ENCODE assay signal across 20 cellular contexts in the genomic region with DNA sequence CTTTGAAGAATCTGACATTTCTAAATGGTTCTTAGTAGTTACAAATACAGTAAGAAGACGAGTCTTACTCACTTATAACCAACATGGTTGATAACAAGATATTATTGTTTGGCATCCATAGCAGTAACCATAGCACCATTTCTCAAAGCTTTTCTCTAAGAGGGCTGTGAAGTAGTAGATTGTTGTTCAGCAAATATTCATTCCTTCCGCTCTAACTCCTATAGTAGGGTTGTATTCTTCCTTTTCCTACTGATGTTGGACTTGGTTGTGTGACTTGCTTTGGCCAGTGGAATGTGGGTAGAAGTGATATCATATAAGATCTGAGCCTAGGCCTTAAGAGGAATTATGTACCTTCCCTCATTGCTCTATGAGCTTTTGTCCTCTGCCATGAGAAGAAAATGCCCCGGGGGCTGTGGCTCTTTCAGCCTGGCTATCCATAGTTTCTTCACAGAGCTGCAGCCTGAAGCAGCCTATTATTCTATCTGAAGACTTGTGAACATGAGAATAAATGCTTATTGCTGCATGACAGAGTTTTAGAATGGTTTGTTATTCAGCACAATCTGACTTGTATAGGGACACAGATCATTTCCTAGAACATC.
"Had no signal": no experiment of that assay in that cellular context is flagged by ENCODE, and none has a peak within 500 bp of the region (broad histone marks: within the 10 kb centered on the region; RNA-seq: fewer than 3 reads in every experiment).

No MANE protein-coding gene starts in this region.

- H3K27me3 Mint-ChIP-seq: memory B cell had no signal

- H3K9me3 ChIP-seq: colonic mucosa, tibial artery, vagina had no signal

- H3K27me3 ChIP-seq: colonic mucosa, tibial artery, vagina had no signal

- H3K4me1 ChIP-seq: colonic mucosa, vagina had no signal

- H3K36me3 ChIP-seq: colonic mucosa, tibial artery, vagina had no signal

- H3K4me3 ChIP-seq: colonic mucosa, tibial artery, vagina had no signal

- H3K4me3 Mint-ChIP-seq: activated CD4-positive, alpha-beta T cell treated with anti-CD3 and anti-CD28 coated beads, Interleukin-2, amount 10 ng/mL, durations not matched to agents 7 days and 5 days; activated T-cell treated with anti-CD3 and anti-CD28 coated beads, Interleukin-2, amount 50 U/mL, for 4 hours; central memory CD8-positive, alpha-beta T cell; endodermal cell; memory B cell; naive thymus-derived CD8-positive, alpha-beta T cell had no signal

- ATAC-seq: activated T-cell treated with anti-CD3 and anti-CD28 coated beads, Interleukin-2, amount 50 U/mL, for 4 hours; naive thymus-derived CD8-positive, alpha-beta T cell; stimulated activated naive CD8-positive, alpha-beta T cell treated with anti-CD3 and anti-CD28 coated beads, Interleukin-15, Interleukin-2, amounts not matched to agents 100 U/mL and 50 U/mL, for 24 hours had no signal

- H3K27ac ChIP-seq: colonic mucosa, epithelial cell of prostate, vagina had no signal

- H3K27ac Mint-ChIP-seq: activated CD4-positive, alpha-beta T cell treated with anti-CD3 and anti-CD28 coated beads, Interleukin-2, amount 10 ng/mL, durations not matched to agents 7 days and 5 days; endodermal cell; memory B cell; naive thymus-derived CD8-positive, alpha-beta T cell had no signal

- H3K4me1 Mint-ChIP-seq: activated CD4-positive, alpha-beta T cell treated with anti-CD3 and anti-CD28 coated beads, Interleukin-2, amount 10 ng/mL, durations not matched to agents 7 days and 5 days; central memory CD8-positive, alpha-beta T cell; endodermal cell; memory B cell had no signal

- DNase-seq: activated CD4-positive, alpha-beta T cell treated with anti-CD3 and anti-CD28 coated beads, Interleukin-2, amount 10 ng/mL, durations not matched to agents 7 days and 5 days; activated CD8-positive, alpha-beta memory T cell treated with anti-CD3 and anti-CD28 coated beads, Interleukin-2, amount 50 U/mL, for 4 hours; activated effector memory CD4-positive, alpha-beta T cell treated with Interleukin-2 at 50 U/mL for 16 hours; activated naive CD4-positive, alpha-beta T cell treated with anti-CD3 and anti-CD28 coated beads, Interleukin-2, amount 50 U/mL, for 16 hours; activated T-cell treated with anti-CD3 and anti-CD28 coated beads, Interleukin-2, amount 50 U/mL, for 4 hours; aorta; colonic mucosa; endodermal cell; foreskin fibroblast; glutamatergic neuron; naive thymus-derived CD8-positive, alpha-beta T cell; nucleus accumbens; retina; stimulated activated naive CD8-positive, alpha-beta T cell treated with anti-CD3 and anti-CD28 coated beads, Interleukin-15, Interleukin-2, amounts not matched to agents 100 U/mL and 50 U/mL, for 24 hours; substantia nigra; tibial artery had no signal
